ENCODE assay signal across 20 cellular contexts in the genomic region with DNA sequence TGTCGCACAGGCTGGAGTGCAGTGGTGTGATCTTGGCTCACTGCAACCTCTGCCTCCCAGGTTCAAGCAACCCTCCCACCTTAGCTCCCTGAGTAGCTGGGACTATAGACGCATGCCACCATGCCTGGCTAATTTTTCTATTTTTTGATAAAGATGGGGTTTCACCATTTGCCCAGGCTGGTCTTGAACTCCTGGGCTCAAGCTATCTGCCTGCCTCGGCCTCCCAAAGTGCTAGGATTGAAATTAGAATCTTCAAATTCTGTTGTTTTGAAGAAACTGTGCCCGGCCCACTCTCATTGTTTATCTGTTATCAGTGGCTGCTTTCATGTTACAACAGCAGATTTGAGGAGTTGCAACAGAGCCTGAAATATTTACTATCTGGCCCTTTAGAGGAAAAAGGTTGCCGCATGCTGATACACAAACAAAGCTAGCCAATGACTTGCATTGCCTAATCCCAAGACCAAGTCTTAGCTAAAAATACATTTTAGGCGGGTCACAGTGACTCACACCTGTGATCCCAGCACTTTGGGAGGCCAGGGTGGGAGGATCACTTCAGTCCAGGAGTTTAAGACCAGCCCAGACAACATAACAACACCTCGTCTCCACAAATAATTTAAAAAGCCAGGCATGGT. TPM values are rescaled to one million over a fixed set of nuclear protein-coding genes. Genes with fewer than 3 reads are reported as not detected.
A peak's percentile ranks its signal among the peaks of the same experiment; 100 is the strongest.
DNase-seq lines count a peak whose midpoint lies in the region; ATAC-seq and TF ChIP-seq lines count a peak whose summit lies in the region.
"Had no signal": no experiment of that assay in that cellular context is flagged by ENCODE, and none has a peak within 500 bp of the region (broad histone marks: within the 10 kb centered on the region; RNA-seq: fewer than 3 reads in every experiment).

No MANE protein-coding gene starts in this region.

- POLR2A ChIA-PET in WTC11 (lab: Charles Lee) = no interaction called here

- H3K27ac Mint-ChIP-seq in WTC11 = no peak overlapping the region

- CTCF ChIA-PET in WTC11 (lab: Charles Lee) = interaction anchor here (0.5 to 0.6 kb wide), 2 partner anchors 92 to 128 kb away, joined by 3 to 4 read pairs; no protein-coding TSS in a partner anchor

- H3K9ac ChIP-seq in HUES48 (ENCODE audit: low read depth, low read length) = no peak overlapping the region
- H3K9ac ChIP-seq: parathyroid adenoma had no signal

- no peak for DNase-seq in WTC11 (ENCODE audit: low spot score)
- DNase-seq in foreskin keratinocyte = no peak
- no peak for DNase-seq in substantia nigra (lab: John Stamatoyannopoulos, UW)
- no peak for DNase-seq in stimulated activated CD4-positive, alpha-beta T cell treated with anti-CD3 and anti-CD28 coated beads, Interleukin-15, amount 100 ng/mL, for 24 hours
- no peak for DNase-seq in NCI-H1436 treated with DMSO at 0.1 percent for 48 hours (lab: John Stamatoyannopoulos, UW)
- no peak for DNase-seq in NCI-H748 (lab: John Stamatoyannopoulos, UW; ENCODE audit: unreplicated experiment)
- DNase-seq in GDM1 (lab: John Stamatoyannopoulos, UW) = no peak
- DNase-seq: activated CD4-positive, alpha-beta T cell treated with anti-CD3 and anti-CD28 coated beads for 4 hours; activated naive CD4-positive, alpha-beta T cell treated with Interleukin-2 at 50 U/mL for 16 hours; BE2C; left lung; NCI-H1417 treated with DMSO at 0.1 percent for 48 hours; NCI-H345; SIG-M5; small intestine; T1000; transverse colon had no signal

- ATAC-seq in WTC11 = no peak
- peak; percentile 59 for ATAC-seq in foreskin keratinocyte
- ATAC-seq: left lung had no signal

- H3K9me3 ChIP-seq in HUES48 (ENCODE audit: control insufficient read depth, insufficient read depth, low read length) = no peaks in the 10 kb centered on the region
- H3K9me3 ChIP-seq: BE2C, esophagus muscularis mucosa, left lung, transverse colon had no signal

- H3K36me3 Mint-ChIP-seq in WTC11 = no peaks in the 10 kb centered on the region

- H3K27ac ChIP-seq in HUES48 (ENCODE audit: low read depth, low read length) = peak overlapping the region; percentile 50
- H3K27ac ChIP-seq in foreskin keratinocyte = no peak overlapping the region
- H3K27ac ChIP-seq in substantia nigra (ENCODE audit: low read depth, low read length, poor library complexity, severe bottlenecking) = peak overlapping the region; percentile 81
- H3K27ac ChIP-seq: esophagus muscularis mucosa, left lung, parathyroid adenoma, transverse colon had no signal

- H3K27me3 ChIP-seq in HUES48 (ENCODE audit: control insufficient read depth, insufficient read depth, low read length) = no peaks in the 10 kb centered on the region
- no peaks in the 10 kb centered on the region for H3K27me3 ChIP-seq in foreskin keratinocyte
- H3K27me3 ChIP-seq: BE2C, esophagus muscularis mucosa, left lung, transverse colon had no signal

- H3K36me3 ChIP-seq in HUES48 (ENCODE audit: control insufficient read depth, insufficient read depth, low read length) = no peaks in the 10 kb centered on the region
- H3K36me3 ChIP-seq: BE2C, esophagus muscularis mucosa, left lung, transverse colon had no signal

- peaks cover 27% of the 10 kb centered on the region for H3K4me1 Mint-ChIP-seq in WTC11

- TF ChIP-seq CTCF in WTC11 (IDR thresholded peaks at IDR 0.05) (no peak), foreskin keratinocyte (conservative IDR thresholded peaks at IDR 0.05) (no peak)

- H3K9me3 Mint-ChIP-seq in WTC11 = no peaks in the 10 kb centered on the region

- H3K4me3 Mint-ChIP-seq in WTC11 = no peak overlapping the region

- H3K4me3 ChIP-seq in HUES48 (ENCODE audit: low read depth, low read length) = no peak overlapping the region
- H3K4me3 ChIP-seq: esophagus muscularis mucosa, left lung, transverse colon had no signal

- H3K27me3 Mint-ChIP-seq in WTC11 (ENCODE audit: low read depth) = no peaks in the 10 kb centered on the region

- H3K4me1 ChIP-seq in HUES48 (ENCODE audit: control insufficient read depth, insufficient read depth, low read length) (peaks cover 17% of the 10 kb centered on the region; the same call in 1 of the 2 replicates), foreskin keratinocyte (no peaks in the 10 kb centered on the region)
- H3K4me1 ChIP-seq: BE2C, parathyroid adenoma had no signal

TF ChIP-seq in WTC11, 78 proteins besides CTCF, POLR2A, EP300 and RAD21:
- TF ChIP-seq, protein P1, sequence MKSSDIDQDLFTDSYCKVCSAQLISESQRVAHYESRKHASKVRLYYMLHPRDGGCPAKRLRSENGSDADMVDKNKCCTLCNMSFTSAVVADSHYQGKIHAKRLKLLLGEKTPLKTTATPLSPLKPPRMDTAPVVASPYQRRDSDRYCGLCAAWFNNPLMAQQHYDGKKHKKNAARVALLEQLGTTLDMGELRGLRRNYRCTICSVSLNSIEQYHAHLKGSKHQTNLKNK (CRISPR knock-in tag; IDR thresholded peaks at IDR 0.05) = no peak
- TF ChIP-seq GABPB1 (CRISPR knock-in tag; IDR thresholded peaks at IDR 0.05) = peak; percentile 92

RNA-seq across cellular contexts. Expression of gene PPP4R2, which starts 43.2 kb away (rescaled TPM):
- total RNA-seq in WTC11 (2021) (70.3 to 80.4 TPM (median 78.1 TPM) in 3 replicates), foreskin keratinocyte (47.3 and 48.6 TPM in 2 replicates)
- 11.5 and 13.1 TPM in 2 replicates for polyA plus RNA-seq in foreskin keratinocyte
